Comparison of ENCODE assay signal across 9 cellular contexts in genomic region chr22:40346178-40347064, GRCh38. TPM values are rescaled to one million over a fixed set of nuclear protein-coding genes. Genes with fewer than 3 reads are reported as not detected.
A peak's percentile ranks its signal among the peaks of the same experiment; 100 is the strongest.
DNase-seq lines count a peak whose midpoint lies in the region; ATAC-seq, FAIRE-seq and TF ChIP-seq lines count a peak whose summit lies in the region.
"Had no signal": no experiment of that assay in that cellular context is flagged by ENCODE, and none has a peak within 500 bp of the region (broad histone marks: within the 10 kb centered on the region; RNA-seq: fewer than 3 reads in every experiment).

ADSL (plus strand) TSS chr22:40346500; CDS start chr22:40346559, 59 bp downstream.

- H3K27ac ChIP-seq in HepG2 (ENCODE audit: extremely low read length, insufficient read depth, low read length): peak within 1 kb of the TSS; percentile 81

- H3K4me3 ChIP-seq in HepG2 (replicated peaks in 1 of 3; ENCODE audit: insufficient read depth in 1 of 3, low read depth in 2 of 3, low read length in 3 of 3): peak within 1 kb of the TSS; percentile 83 to 89 (median 84)

- DNase-seq in Ammon's horn (ENCODE audit: low spot score): peak; percentile 93
- peak; percentile 63 to 90 for DNase-seq in NCI-H526 (lab: John Stamatoyannopoulos, UW)
- peak; percentile 79 to 81 for DNase-seq in activated CD4-positive, alpha-beta T cell treated with anti-CD3 and anti-CD28 coated beads, Interleukin-2, amount 50 U/mL, for 24 hours (ENCODE audit: low read depth in 1 of 2, low spot score in 1 of 2)
- DNase-seq in HepG2 (ENCODE audit: low spot score): peak; percentile 79
- DNase-seq in stimulated activated CD4-positive, alpha-beta T cell treated with anti-CD3 and anti-CD28 coated beads, Interleukin-2, amount 100 ng/mL, for 48 hours: peak; percentile 84 to 85

- peaks cover 2% of the 10 kb centered on the region for H3K27me3 Mint-ChIP-seq in dendritic cell treated with granulocyte-macrophage colony-stimulating factor and Interleukin-4, amounts not matched to agents 40 ng/mL and 50 ng/mL, for 4 days

- TF ChIP-seq EP300 in HepG2 (IDR thresholded peaks at IDR 0.05; ENCODE audit: low read depth in 2 of 2, low read length in 2 of 2): 0 out of 4 replicates have a peak, but pooled peaks of 1 of the 2 experiments have one; percentile 2
- peak; percentile 45; the same call in 1 of the 2 replicates for TF ChIP-seq EP300 in HepG2 (CRISPR knock-in tag; IDR thresholded peaks at IDR 0.05; ENCODE audit: borderline replicate concordance)

- H3K4me3 Mint-ChIP-seq in dendritic cell treated with granulocyte-macrophage colony-stimulating factor and Interleukin-4, amounts not matched to agents 40 ng/mL and 50 ng/mL, for 4 days: peak within 1 kb of the TSS; percentile 92

- H3K9ac ChIP-seq in HepG2 (ENCODE audit: insufficient read depth, low read depth, low read length): peak within 1 kb of the TSS; percentile 76

- BruUV-seq in HepG2 (replicated peaks; lab: Mats Ljungman, UMichigan): no TSS peak

- POLR2A ChIA-PET in HepG2 (lab: Yijun Ruan, JAX): interaction anchor here (0.6 to 2.2 kb wide), 6 partner anchors 24 to 646 kb away, joined by 3 to 23 read pairs (median 4); partner anchors contain the start of genes SGSM3 and TNRC6B

- no peak for FAIRE-seq in HepG2 (lab: Jason Lieb, UNC)
- FAIRE-seq: colon had no signal

- no peaks in the 10 kb centered on the region for H3K9me3 ChIP-seq in HepG2 (ENCODE audit: low read length)

- CTCF ChIA-PET in HepG2 (lab: Yijun Ruan, JAX; ENCODE audit: low intra/inter-chr PET ratio, low total read pairs): no interaction called here

- TF ChIP-seq CTCF in HepG2 (CRISPR knock-in tag; IDR thresholded peaks at IDR 0.05): 0 out of 2 replicates have a peak, but pooled peaks have one; percentile 9

- H3K27me3 ChIP-seq in HepG2 (ENCODE audit: control insufficient read depth in 1 of 2, insufficient read depth in 2 of 2, low read length in 2 of 2): no peaks in the 10 kb centered on the region; a peak in 1 of 5 replicates

- peaks cover 57% of the 10 kb centered on the region for H3K4me1 ChIP-seq in HepG2 (ENCODE audit: insufficient read depth, low read length)

- H2AFZ ChIP-seq in HepG2 (ENCODE audit: low read length): no peak within 1 kb of the TSS

- intact Hi-C loops in dendritic cell treated with granulocyte-macrophage colony-stimulating factor and Interleukin-4, amounts not matched to agents 40 ng/mL and 50 ng/mL, for 4 days (cut with micrococcal nuclease): loop anchor here (5.0 kb wide), 1 partner anchor 304 kb away; no protein-coding TSS in a partner anchor
- intact Hi-C loops in HepG2 (cut with micrococcal nuclease; ENCODE audit: unreplicated experiment): loop anchor here (5.0 kb wide), 1 partner anchor 304 kb away; no protein-coding TSS in a partner anchor

- H3K27ac Mint-ChIP-seq in dendritic cell treated with granulocyte-macrophage colony-stimulating factor and Interleukin-4, amounts not matched to agents 40 ng/mL and 50 ng/mL, for 4 days: peak within 1 kb of the TSS; percentile 93

- H3K4me2 ChIP-seq in HepG2 (ENCODE audit: low read depth, low read length): peak within 1 kb of the TSS; percentile 95

- H4K20me1 ChIP-seq in HepG2 (ENCODE audit: insufficient read depth, low read length): peaks cover 14% of the 10 kb centered on the region; the same call in 1 of the 2 replicates

- WGBS in HepG2 (ENCODE audit: low lambda C conversion rate): 0% methylated on average over 21 of the region's 65 CpGs

- ATAC-seq in GM19043 (IDR thresholded peaks at IDR 0.05; ENCODE audit: low read depth, unreplicated experiment): peak; percentile 78
- peak; percentile 86 for ATAC-seq in HG03354 (IDR thresholded peaks at IDR 0.05; ENCODE audit: poor library complexity, severe bottlenecking, unreplicated experiment)
- ATAC-seq in HepG2: peak; percentile 97

- in situ Hi-C loops in HepG2 (cut with HindIII; ENCODE audit: extremely low pct_ligation_motif_present, low pct_unique_long_range_greater_than_20kb): no loop called here

- H3K4me1 Mint-ChIP-seq in dendritic cell treated with granulocyte-macrophage colony-stimulating factor and Interleukin-4, amounts not matched to agents 40 ng/mL and 50 ng/mL, for 4 days (ENCODE audit: low read depth): peaks cover 28% of the 10 kb centered on the region

- no peak; the same call in 1 of the 2 replicates for TF ChIP-seq RAD21 in HepG2 (CRISPR knock-in tag; IDR thresholded peaks at IDR 0.05)

- H3K36me3 ChIP-seq in HepG2 (replicated peaks in 1 of 2; ENCODE audit: control insufficient read depth in 1 of 2, insufficient read depth in 2 of 2, low read length in 2 of 2): peaks cover under 1 to 22% of the 10 kb centered on the region in 2 experiments; a peak in 4 of 5 replicates

- H3K79me2 ChIP-seq in HepG2 (ENCODE audit: insufficient read depth, low read length): peaks cover 32% of the 10 kb centered on the region

- TF ChIP-seq POLR2A in HepG2 (IDR thresholded peaks at IDR 0.05; ENCODE audit: insufficient read depth in 1 of 2, low read depth in 2 of 2, low read length in 2 of 2): peak; percentile 97 to 99

- peaks cover 40% of the 10 kb centered on the region for H3K36me3 Mint-ChIP-seq in dendritic cell treated with granulocyte-macrophage colony-stimulating factor and Interleukin-4, amounts not matched to agents 40 ng/mL and 50 ng/mL, for 4 days (ENCODE audit: low read depth)

- H3K9me3 Mint-ChIP-seq in dendritic cell treated with granulocyte-macrophage colony-stimulating factor and Interleukin-4, amounts not matched to agents 40 ng/mL and 50 ng/mL, for 4 days: no peaks in the 10 kb centered on the region

TF ChIP-seq in HepG2, 621 proteins besides CTCF, POLR2A, EP300 and RAD21 (continues in another document):
- TF ChIP-seq ATF7 (IDR thresholded peaks at IDR 0.05): no peak
- TF ChIP-seq ATF7 (CRISPR knock-in tag; IDR thresholded peaks at IDR 0.05): no peak; the same call in 1 of the 2 replicates
- TF ChIP-seq, protein P1, sequence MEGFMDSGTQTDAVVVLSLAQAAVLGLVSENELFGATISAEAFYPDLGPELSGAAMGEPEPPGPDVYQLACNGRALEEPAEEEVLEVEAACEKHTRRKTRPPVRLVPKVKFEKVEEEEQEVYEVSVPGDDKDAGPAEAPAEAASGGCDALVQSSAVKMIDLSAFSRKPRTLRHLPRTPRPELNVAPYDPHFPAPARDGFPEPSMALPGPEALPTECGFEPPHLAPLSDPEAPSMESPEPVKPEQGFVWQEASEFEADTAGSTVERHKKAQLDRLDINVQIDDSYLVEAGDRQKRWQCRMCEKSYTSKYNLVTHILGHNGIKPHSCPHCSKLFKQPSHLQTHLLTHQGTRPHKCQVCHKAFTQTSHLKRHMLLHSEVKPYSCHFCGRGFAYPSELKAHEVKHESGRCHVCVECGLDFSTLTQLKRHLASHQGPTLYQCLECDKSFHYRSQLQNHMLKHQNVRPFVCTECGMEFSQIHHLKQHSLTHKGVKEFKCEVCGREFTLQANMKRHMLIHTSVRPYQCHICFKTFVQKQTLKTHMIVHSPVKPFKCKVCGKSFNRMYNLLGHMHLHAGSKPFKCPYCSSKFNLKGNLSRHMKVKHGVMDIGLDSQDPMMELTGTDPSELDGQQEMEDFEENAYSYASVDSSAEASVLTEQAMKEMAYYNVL (CRISPR knock-in tag; IDR thresholded peaks at IDR 0.05; ENCODE audit: borderline replicate concordance): peak; percentile 57; the same call in 1 of the 2 replicates

RNA-seq across cellular contexts. Expression of gene ADSL, which starts in this region (rescaled TPM):
- total RNA-seq in HepG2 (2016; rRNA removed; fragmentation: Illumina TruSeq; extraction: Trizol): 174 and 246 TPM in 2 replicates
- 48.4 and 50.9 TPM in 2 replicates for total RNA-seq in HepG2 (2016; cell fraction: cytosol; rRNA removed; fragmentation: Illumina TruSeq; extraction: Trizol; ENCODE audit: low read depth)
- 170 and 259 TPM in 2 replicates for total RNA-seq in HepG2 (2016; cell fraction: insoluble cytoplasmic fraction; rRNA removed; fragmentation: Illumina TruSeq; extraction: Trizol)
- total RNA-seq in HepG2 (2016; cell fraction: membrane; rRNA removed; fragmentation: Illumina TruSeq; extraction: Trizol): 74.9 and 82.1 TPM in 2 replicates
- total RNA-seq in HepG2 (2016; cell fraction: nucleus; rRNA removed; fragmentation: Illumina TruSeq; extraction: Trizol): 104 TPM in 2 replicates
- 123 and 126 TPM in 2 replicates for polyA plus RNA-seq in HepG2 (2011; rRNA removed)
- 146 and 165 TPM in 2 replicates for polyA plus RNA-seq in HepG2 (2011; cell fraction: cytosol; rRNA removed)
- polyA plus RNA-seq in HepG2 (2011; cell fraction: nucleus; rRNA removed): 121 and 128 TPM in 2 replicates
- 85.3 and 95.9 TPM in 2 replicates for polyA plus RNA-seq in HepG2 (2012)
- 29.4 and 31.7 TPM in 2 replicates for polyA plus RNA-seq in HepG2 (2016; cell fraction: cytosol; fragmentation: Illumina TruSeq; extraction: Trizol; ENCODE audit: low read depth)
- 192 and 202 TPM in 2 replicates for polyA plus RNA-seq in HepG2 (2016; cell fraction: insoluble cytoplasmic fraction; fragmentation: Illumina TruSeq; extraction: Trizol; ENCODE audit: low read depth)
- 40.9 and 42.5 TPM in 2 replicates for polyA plus RNA-seq in HepG2 (2016; cell fraction: membrane; fragmentation: Illumina TruSeq; extraction: Trizol; ENCODE audit: low read depth)
- 112 and 125 TPM in 2 replicates for polyA plus RNA-seq in HepG2 (2016; cell fraction: nucleus; fragmentation: Illumina TruSeq; extraction: Trizol; ENCODE audit: insufficient read depth, low read depth)
- polyA minus RNA-seq in HepG2 (2011; rRNA and poly(A)+ RNA removed; ENCODE audit: low replicate concordance): 148 and 183 TPM in 2 replicates
- 49.9 and 55.2 TPM in 2 replicates for polyA minus RNA-seq in HepG2 (2011; cell fraction: cytosol; rRNA and poly(A)+ RNA removed)
- 79.3 and 97.1 TPM in 2 replicates for polyA minus RNA-seq in HepG2 (2011; cell fraction: nucleus; rRNA and poly(A)+ RNA removed)

Comparison
In these comparisons a context has a peak if more than half of its experiments do, and no peak if none do; other contexts are left out.
1. Peak in every context shown above with its lines: DNase-seq, ATAC-seq, H3K4me3 ChIP-seq and H3K27ac ChIP-seq.